Comparison of ENCODE assay signal across 1 cellular context in the genomic region with DNA sequence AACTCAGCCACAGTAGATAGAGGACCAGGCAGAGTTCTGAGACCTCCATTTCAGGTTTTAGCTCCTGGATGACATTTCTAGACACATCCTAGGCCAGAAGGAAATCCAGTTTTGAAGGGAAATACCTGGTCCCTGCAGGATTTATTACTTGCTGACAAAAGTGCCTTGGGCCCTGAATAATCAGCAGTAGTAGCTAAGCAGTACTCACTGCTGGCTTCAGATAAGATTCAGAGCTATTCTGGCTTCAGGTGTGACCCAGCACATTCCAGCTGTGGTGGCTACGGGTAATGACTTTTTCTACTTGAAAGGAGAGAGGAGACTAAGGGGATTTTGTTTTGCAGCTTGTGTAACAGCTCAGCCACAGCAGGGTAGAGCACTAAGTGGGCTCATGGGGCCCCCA.
TF ChIP-seq lines count a peak whose summit lies in the region.

No MANE protein-coding gene starts in this region.

TF ChIP-seq in K562, 482 proteins besides CTCF, POLR2A, EP300 and RAD21 (continued from another document and continues in another):
- TF ChIP-seq PTBP1 (IDR thresholded peaks at IDR 0.05; ENCODE audit: low read depth, low read length), result no peak
- TF ChIP-seq SMARCC2 (IDR thresholded peaks at IDR 0.05; ENCODE audit: low read depth), result peak; percentile 88
- no peak for TF ChIP-seq RBM15 (IDR thresholded peaks at IDR 0.05; ENCODE audit: insufficient read depth, low read length)
- no peak for TF ChIP-seq OTX1 (CRISPR knock-in tag; IDR thresholded peaks at IDR 0.05)
- TF ChIP-seq ZBTB17 (CRISPR knock-in tag; IDR thresholded peaks at IDR 0.05), result no peak
- no peak for TF ChIP-seq RBM25 (IDR thresholded peaks at IDR 0.05; ENCODE audit: low read depth, low read length, severe bottlenecking)
- TF ChIP-seq ZNF133 (CRISPR knock-in tag; IDR thresholded peaks at IDR 0.05), result no peak
- no peak for TF ChIP-seq NRF1 (conservative IDR thresholded peaks at IDR 0.05 in 1 of 2, IDR thresholded peaks at IDR 0.05 in 1 of 2)
- peak; percentile 81 for TF ChIP-seq MAFG (tag; conservative IDR thresholded peaks at IDR 0.05)
- no peak for TF ChIP-seq ZNF408 (CRISPR knock-in tag; IDR thresholded peaks at IDR 0.05; ENCODE audit: low read depth)
- TF ChIP-seq CBFB (CRISPR knock-in tag; IDR thresholded peaks at IDR 0.05), result no peak
- TF ChIP-seq HDAC8 (tag; IDR thresholded peaks at IDR 0.05), result no peak
- TF ChIP-seq ZNF146 (CRISPR knock-in tag; IDR thresholded peaks at IDR 0.05; ENCODE audit: unreplicated experiment), result no peak
- TF ChIP-seq MTA1 (IDR thresholded peaks at IDR 0.05; ENCODE audit: borderline replicate concordance), result no peak
- TF ChIP-seq HDAC3 (IDR thresholded peaks at IDR 0.05; ENCODE audit: borderline replicate concordance, partially characterized antibody), result peak; percentile 82
- no peak for TF ChIP-seq RFX5 (IDR thresholded peaks at IDR 0.05; ENCODE audit: low read depth, low read length)
- TF ChIP-seq, protein P1, sequence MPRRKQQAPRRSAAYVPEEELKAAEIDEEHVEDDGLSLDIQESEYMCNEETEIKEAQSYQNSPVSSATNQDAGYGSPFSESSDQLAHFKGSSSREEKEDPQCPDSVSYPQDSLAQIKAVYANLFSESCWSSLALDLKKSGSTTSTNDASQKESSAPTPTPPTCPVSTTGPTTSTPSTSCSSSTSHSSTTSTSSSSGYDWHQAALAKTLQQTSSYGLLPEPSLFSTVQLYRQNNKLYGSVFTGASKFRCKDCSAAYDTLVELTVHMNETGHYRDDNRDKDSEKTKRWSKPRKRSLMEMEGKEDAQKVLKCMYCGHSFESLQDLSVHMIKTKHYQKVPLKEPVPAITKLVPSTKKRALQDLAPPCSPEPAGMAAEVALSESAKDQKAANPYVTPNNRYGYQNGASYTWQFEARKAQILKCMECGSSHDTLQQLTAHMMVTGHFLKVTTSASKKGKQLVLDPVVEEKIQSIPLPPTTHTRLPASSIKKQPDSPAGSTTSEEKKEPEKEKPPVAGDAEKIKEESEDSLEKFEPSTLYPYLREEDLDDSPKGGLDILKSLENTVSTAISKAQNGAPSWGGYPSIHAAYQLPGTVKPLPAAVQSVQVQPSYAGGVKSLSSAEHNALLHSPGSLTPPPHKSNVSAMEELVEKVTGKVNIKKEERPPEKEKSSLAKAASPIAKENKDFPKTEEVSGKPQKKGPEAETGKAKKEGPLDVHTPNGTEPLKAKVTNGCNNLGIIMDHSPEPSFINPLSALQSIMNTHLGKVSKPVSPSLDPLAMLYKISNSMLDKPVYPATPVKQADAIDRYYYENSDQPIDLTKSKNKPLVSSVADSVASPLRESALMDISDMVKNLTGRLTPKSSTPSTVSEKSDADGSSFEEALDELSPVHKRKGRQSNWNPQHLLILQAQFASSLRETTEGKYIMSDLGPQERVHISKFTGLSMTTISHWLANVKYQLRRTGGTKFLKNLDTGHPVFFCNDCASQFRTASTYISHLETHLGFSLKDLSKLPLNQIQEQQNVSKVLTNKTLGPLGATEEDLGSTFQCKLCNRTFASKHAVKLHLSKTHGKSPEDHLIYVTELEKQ (CRISPR knock-in tag; IDR thresholded peaks at IDR 0.05), result no peak
- no peak for TF ChIP-seq SNIP1 (IDR thresholded peaks at IDR 0.05; ENCODE audit: low read depth)
- TF ChIP-seq, protein P2, sequence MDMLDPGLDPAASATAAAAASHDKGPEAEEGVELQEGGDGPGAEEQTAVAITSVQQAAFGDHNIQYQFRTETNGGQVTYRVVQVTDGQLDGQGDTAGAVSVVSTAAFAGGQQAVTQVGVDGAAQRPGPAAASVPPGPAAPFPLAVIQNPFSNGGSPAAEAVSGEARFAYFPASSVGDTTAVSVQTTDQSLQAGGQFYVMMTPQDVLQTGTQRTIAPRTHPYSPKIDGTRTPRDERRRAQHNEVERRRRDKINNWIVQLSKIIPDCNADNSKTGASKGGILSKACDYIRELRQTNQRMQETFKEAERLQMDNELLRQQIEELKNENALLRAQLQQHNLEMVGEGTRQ (CRISPR knock-in tag; IDR thresholded peaks at IDR 0.05), result no peak
- TF ChIP-seq, protein P3, sequence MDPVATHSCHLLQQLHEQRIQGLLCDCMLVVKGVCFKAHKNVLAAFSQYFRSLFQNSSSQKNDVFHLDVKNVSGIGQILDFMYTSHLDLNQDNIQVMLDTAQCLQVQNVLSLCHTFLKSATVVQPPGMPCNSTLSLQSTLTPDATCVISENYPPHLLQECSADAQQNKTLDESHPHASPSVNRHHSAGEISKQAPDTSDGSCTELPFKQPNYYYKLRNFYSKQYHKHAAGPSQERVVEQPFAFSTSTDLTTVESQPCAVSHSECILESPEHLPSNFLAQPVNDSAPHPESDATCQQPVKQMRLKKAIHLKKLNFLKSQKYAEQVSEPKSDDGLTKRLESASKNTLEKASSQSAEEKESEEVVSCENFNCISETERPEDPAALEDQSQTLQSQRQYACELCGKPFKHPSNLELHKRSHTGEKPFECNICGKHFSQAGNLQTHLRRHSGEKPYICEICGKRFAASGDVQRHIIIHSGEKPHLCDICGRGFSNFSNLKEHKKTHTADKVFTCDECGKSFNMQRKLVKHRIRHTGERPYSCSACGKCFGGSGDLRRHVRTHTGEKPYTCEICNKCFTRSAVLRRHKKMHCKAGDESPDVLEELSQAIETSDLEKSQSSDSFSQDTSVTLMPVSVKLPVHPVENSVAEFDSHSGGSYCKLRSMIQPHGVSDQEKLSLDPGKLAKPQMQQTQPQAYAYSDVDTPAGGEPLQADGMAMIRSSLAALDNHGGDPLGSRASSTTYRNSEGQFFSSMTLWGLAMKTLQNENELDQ (CRISPR knock-in tag; IDR thresholded peaks at IDR 0.05; ENCODE audit: borderline replicate concordance), result no peak
- TF ChIP-seq, protein P4, sequence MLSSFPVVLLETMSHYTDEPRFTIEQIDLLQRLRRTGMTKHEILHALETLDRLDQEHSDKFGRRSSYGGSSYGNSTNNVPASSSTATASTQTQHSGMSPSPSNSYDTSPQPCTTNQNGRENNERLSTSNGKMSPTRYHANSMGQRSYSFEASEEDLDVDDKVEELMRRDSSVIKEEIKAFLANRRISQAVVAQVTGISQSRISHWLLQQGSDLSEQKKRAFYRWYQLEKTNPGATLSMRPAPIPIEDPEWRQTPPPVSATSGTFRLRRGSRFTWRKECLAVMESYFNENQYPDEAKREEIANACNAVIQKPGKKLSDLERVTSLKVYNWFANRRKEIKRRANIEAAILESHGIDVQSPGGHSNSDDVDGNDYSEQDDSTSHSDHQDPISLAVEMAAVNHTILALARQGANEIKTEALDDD (IDR thresholded peaks at IDR 0.05), result no peak
- no peak for TF ChIP-seq ZFP30 (CRISPR knock-in tag; IDR thresholded peaks at IDR 0.05; ENCODE audit: borderline replicate concordance)
- TF ChIP-seq, protein P5, sequence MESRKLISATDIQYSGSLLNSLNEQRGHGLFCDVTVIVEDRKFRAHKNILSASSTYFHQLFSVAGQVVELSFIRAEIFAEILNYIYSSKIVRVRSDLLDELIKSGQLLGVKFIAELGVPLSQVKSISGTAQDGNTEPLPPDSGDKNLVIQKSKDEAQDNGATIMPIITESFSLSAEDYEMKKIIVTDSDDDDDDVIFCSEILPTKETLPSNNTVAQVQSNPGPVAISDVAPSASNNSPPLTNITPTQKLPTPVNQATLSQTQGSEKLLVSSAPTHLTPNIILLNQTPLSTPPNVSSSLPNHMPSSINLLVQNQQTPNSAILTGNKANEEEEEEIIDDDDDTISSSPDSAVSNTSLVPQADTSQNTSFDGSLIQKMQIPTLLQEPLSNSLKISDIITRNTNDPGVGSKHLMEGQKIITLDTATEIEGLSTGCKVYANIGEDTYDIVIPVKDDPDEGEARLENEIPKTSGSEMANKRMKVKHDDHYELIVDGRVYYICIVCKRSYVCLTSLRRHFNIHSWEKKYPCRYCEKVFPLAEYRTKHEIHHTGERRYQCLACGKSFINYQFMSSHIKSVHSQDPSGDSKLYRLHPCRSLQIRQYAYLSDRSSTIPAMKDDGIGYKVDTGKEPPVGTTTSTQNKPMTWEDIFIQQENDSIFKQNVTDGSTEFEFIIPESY (CRISPR knock-in tag; IDR thresholded peaks at IDR 0.05), result no peak
- no peak for TF ChIP-seq CHD4 (IDR thresholded peaks at IDR 0.05; ENCODE audit: insufficient read depth, insufficient replicate concordance, low read depth, low read length, poor library complexity, severe bottlenecking)
- TF ChIP-seq TSC22D4 (tag; IDR thresholded peaks at IDR 0.05), result no peak
- TF ChIP-seq ZNF707 (CRISPR knock-in tag; conservative IDR thresholded peaks at IDR 0.05), result no peak
- no peak for TF ChIP-seq RBBP5 (IDR thresholded peaks at IDR 0.05; ENCODE audit: borderline replicate concordance, insufficient read depth, low read length, poor library complexity, severe bottlenecking)
- no peak for TF ChIP-seq ZNF586 (CRISPR knock-in tag; conservative IDR thresholded peaks at IDR 0.05)
- TF ChIP-seq, protein P6, sequence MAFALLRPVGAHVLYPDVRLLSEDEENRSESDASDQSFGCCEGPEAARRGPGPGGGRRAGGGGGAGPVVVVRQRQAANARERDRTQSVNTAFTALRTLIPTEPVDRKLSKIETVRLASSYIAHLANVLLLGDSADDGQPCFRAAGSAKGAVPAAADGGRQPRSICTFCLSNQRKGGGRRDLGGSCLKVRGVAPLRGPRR (CRISPR knock-in tag; IDR thresholded peaks at IDR 0.05), result no peak
- no peak for TF ChIP-seq KDM4B (IDR thresholded peaks at IDR 0.05; ENCODE audit: borderline replicate concordance in 2 of 2, low read depth in 1 of 2)
- TF ChIP-seq SAFB (IDR thresholded peaks at IDR 0.05; ENCODE audit: borderline replicate concordance, low read depth, low read length), result no peak
- TF ChIP-seq POLR3G (IDR thresholded peaks at IDR 0.05; ENCODE audit: extremely low read depth, insufficient read length, insufficient replicate concordance), result no peak
- no peak for TF ChIP-seq ZZZ3 (IDR thresholded peaks at IDR 0.05)
- no peak for TF ChIP-seq FOXK2 (conservative IDR thresholded peaks at IDR 0.05 in 1 of 2, IDR thresholded peaks at IDR 0.05 in 1 of 2; ENCODE audit: low read depth in 2 of 2)
- TF ChIP-seq, protein P7, sequence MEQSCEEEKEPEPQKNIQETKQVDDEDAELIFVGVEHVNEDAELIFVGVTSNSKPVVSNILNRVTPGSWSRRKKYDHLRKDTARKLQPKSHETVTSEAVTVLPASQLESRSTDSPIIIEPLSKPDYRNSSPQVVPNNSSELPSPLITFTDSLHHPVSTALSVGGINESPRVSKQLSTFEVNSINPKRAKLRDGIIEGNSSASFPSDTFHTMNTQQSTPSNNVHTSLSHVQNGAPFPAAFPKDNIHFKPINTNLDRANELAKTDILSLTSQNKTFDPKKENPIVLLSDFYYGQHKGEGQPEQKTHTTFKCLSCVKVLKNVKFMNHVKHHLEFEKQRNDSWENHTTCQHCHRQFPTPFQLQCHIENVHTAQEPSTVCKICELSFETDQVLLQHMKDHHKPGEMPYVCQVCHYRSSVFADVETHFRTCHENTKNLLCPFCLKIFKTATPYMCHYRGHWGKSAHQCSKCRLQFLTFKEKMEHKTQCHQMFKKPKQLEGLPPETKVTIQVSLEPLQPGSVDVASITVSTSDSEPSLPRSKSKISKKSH (CRISPR knock-in tag; IDR thresholded peaks at IDR 0.05), result no peak
- no peak for TF ChIP-seq ZFP1 (CRISPR knock-in tag; IDR thresholded peaks at IDR 0.05)
- TF ChIP-seq ZNF764 (CRISPR knock-in tag; IDR thresholded peaks at IDR 0.05; ENCODE audit: low read depth), result no peak
- no peak for TF ChIP-seq KLF1 (tag; IDR thresholded peaks at IDR 0.05)
- TF ChIP-seq, protein P8, sequence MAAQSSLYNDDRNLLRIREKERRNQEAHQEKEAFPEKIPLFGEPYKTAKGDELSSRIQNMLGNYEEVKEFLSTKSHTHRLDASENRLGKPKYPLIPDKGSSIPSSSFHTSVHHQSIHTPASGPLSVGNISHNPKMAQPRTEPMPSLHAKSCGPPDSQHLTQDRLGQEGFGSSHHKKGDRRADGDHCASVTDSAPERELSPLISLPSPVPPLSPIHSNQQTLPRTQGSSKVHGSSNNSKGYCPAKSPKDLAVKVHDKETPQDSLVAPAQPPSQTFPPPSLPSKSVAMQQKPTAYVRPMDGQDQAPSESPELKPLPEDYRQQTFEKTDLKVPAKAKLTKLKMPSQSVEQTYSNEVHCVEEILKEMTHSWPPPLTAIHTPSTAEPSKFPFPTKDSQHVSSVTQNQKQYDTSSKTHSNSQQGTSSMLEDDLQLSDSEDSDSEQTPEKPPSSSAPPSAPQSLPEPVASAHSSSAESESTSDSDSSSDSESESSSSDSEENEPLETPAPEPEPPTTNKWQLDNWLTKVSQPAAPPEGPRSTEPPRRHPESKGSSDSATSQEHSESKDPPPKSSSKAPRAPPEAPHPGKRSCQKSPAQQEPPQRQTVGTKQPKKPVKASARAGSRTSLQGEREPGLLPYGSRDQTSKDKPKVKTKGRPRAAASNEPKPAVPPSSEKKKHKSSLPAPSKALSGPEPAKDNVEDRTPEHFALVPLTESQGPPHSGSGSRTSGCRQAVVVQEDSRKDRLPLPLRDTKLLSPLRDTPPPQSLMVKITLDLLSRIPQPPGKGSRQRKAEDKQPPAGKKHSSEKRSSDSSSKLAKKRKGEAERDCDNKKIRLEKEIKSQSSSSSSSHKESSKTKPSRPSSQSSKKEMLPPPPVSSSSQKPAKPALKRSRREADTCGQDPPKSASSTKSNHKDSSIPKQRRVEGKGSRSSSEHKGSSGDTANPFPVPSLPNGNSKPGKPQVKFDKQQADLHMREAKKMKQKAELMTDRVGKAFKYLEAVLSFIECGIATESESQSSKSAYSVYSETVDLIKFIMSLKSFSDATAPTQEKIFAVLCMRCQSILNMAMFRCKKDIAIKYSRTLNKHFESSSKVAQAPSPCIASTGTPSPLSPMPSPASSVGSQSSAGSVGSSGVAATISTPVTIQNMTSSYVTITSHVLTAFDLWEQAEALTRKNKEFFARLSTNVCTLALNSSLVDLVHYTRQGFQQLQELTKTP (IDR thresholded peaks at IDR 0.05; ENCODE audit: low read depth in 1 of 2, partially characterized antibody in 2 of 2), result no peak
- TF ChIP-seq LARP7 (IDR thresholded peaks at IDR 0.05), result no peak
- no peak for TF ChIP-seq ZNF143 (CRISPR knock-in tag; IDR thresholded peaks at IDR 0.05)
- TF ChIP-seq FOS (IDR thresholded peaks at IDR 0.05; ENCODE audit: extremely low read depth, insufficient read length), result no peak
- no peak for TF ChIP-seq TAF15 (IDR thresholded peaks at IDR 0.05; ENCODE audit: low read depth, low read length)
- TF ChIP-seq, protein P9, sequence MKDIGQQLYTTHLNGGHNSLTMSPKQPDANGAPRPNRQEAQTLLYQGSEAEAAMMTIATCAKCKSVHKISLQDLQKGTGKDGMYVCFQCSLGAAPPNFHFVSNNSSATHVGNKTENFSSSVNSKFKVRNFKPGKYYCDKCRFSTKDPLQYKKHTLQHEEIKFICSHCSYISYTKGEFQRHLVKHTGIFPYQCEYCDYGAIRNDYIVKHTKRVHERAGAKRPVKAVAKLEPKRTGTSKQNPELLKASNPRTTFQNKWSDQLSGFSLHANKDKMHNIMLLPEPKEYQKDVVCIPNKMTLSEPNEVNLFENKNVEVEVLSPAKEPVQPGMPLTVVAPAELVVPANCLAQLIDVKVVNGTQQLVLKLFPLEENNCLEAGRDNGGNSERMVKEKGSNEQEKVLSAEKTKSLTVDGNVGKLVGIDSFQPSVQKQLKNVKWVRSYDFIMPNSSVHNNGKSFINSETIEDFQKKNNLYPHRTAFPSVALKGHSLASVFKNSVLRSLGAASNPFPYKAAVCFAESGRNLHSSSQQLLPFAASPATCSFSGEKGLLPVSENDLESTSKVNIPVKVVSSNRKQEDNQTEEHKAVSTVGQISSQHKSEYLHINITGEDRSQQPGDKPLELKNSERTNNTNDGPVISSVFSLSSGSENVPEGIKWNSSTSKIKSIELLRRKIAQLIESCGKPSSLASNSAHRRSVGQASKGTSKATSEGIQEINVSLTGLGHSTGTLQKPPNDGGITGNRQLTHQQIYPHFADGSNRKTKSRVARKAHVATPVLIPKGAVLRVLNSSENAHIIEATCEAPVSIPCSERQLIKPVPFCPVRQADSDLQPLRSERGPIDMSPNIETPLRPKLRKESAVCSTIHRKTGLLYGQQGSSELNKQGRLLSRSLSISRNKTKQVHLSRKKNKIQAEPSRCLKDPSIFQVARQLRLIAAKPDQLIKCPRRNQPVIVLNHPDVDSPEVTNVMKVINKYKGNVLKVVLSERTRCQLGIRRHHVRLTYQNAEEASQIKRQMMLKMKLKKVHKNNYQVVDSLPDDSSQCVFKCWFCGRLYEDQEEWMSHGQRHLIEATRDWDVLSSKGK (CRISPR knock-in tag; IDR thresholded peaks at IDR 0.05), result no peak
